In the genomic region with DNA sequence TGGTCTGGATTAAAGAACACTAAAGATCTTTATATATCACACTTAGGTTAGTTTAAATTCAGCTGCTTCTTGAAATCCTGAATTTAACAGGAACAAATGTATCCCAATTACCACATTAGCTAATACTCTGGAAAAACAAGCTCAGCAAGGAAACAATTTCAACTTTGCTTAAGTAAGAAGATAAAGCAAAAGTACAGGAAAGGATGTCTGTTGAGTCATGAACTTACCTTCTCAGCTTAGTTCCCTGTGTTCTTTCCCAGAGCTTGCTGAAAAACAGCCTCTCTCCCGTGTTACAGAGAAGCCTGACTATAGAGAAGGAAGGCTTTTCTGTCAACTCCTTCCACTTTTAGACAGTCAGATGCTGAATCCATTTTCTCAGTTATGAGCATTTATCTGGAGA, we compare ENCODE assay signal across 16 cellular contexts.
DNase-seq lines count a peak whose midpoint lies in the region; FAIRE-seq and TF ChIP-seq lines count a peak whose summit lies in the region.
"Had no signal": no experiment of that assay in that cellular context is flagged by ENCODE, and none has a peak within 500 bp of the region (broad histone marks: within the 10 kb centered on the region; RNA-seq: fewer than 3 reads in every experiment).

No MANE protein-coding gene starts in this region.

- H3K79me2 ChIP-seq in endothelial cell of umbilical vein (ENCODE audit: control insufficient read depth, insufficient read depth, low read length): no peaks in the 10 kb centered on the region

- H3K4me3 Mint-ChIP-seq in T-helper 2 cell treated with Interferon-gamma antibody and Interleukin-4, amounts not matched to agents 5 μg/mL and 100 μg/mL, for 36 hours: no peak overlapping the region
- H3K4me3 Mint-ChIP-seq: CD4-positive, CD25-positive, alpha-beta regulatory T cell had no signal

- peaks cover 3% of the 10 kb centered on the region for H3K4me1 ChIP-seq in endothelial cell of umbilical vein (ENCODE audit: control insufficient read depth, extremely low read depth, insufficient read depth, low read length)
- H3K4me1 ChIP-seq: HAP-1 had no signal

- peak overlapping the region; percentile 37 for H2AFZ ChIP-seq in endothelial cell of umbilical vein (ENCODE audit: low read depth, low read length)

- no peak overlapping the region for H3K27ac ChIP-seq in endothelial cell of umbilical vein (ENCODE audit: insufficient read depth, low read depth, low read length)
- H3K27ac ChIP-seq: BLaER1 treated with 17β-estradiol and CSF1 and Interleukin-3, amounts not matched to agents 10 nM and 100 nM; HL-60 had no signal

- no peak overlapping the region for H3K27ac Mint-ChIP-seq in T-helper 2 cell treated with Interferon-gamma antibody and Interleukin-4, amounts not matched to agents 5 μg/mL and 100 μg/mL, for 36 hours

- H3K4me2 ChIP-seq in endothelial cell of umbilical vein (ENCODE audit: insufficient read depth, low read length): peak overlapping the region; percentile 8
- H3K4me2 ChIP-seq: BLaER1 treated with 17β-estradiol and CSF1 and Interleukin-3, amounts not matched to agents 10 nM and 100 nM had no signal

- POLR2A ChIA-PET in endothelial cell of umbilical vein (lab: Charles Lee): no interaction called here

- TF ChIP-seq POLR2A in endothelial cell of umbilical vein (IDR thresholded peaks at IDR 0.05; ENCODE audit: low read depth, low read length): no peak

- FAIRE-seq in endothelial cell of umbilical vein (lab: Jason Lieb, UNC): peak; percentile 70
- FAIRE-seq: GM19239, H1 had no signal

- no peak overlapping the region for H3K9ac ChIP-seq in endothelial cell of umbilical vein (replicated peaks; ENCODE audit: extremely low read depth, insufficient read depth, low read length)
- H3K9ac ChIP-seq: BLaER1 treated with 17β-estradiol and CSF1 and Interleukin-3, amounts not matched to agents 10 nM and 100 nM had no signal

- H3K9me3 ChIP-seq in endothelial cell of umbilical vein (replicated peaks; ENCODE audit: control insufficient read depth, insufficient read depth, low read length): no peaks in the 10 kb centered on the region
- H3K9me3 ChIP-seq: HAP-1 had no signal

- H3K4me1 Mint-ChIP-seq in T-helper 2 cell treated with Interferon-gamma antibody and Interleukin-4, amounts not matched to agents 5 μg/mL and 100 μg/mL, for 36 hours (ENCODE audit: low read depth): no peaks in the 10 kb centered on the region
- H3K4me1 Mint-ChIP-seq: CD4-positive, CD25-positive, alpha-beta regulatory T cell had no signal

- H3K36me3 ChIP-seq in endothelial cell of umbilical vein (ENCODE audit: control insufficient read depth in 2 of 2, extremely low read depth in 1 of 2, insufficient read depth in 2 of 2, low read length in 2 of 2): no peaks in the 10 kb centered on the region
- H3K36me3 ChIP-seq: BLaER1 treated with 17β-estradiol and CSF1 and Interleukin-3, amounts not matched to agents 10 nM and 100 nM; HAP-1 had no signal

- H3K9me1 ChIP-seq in endothelial cell of umbilical vein (replicated peaks; ENCODE audit: control insufficient read depth, extremely low read depth, insufficient read depth, low read length): no peaks in the 10 kb centered on the region

- H4K20me1 ChIP-seq in endothelial cell of umbilical vein (replicated peaks; ENCODE audit: control insufficient read depth, extremely low read depth, insufficient read depth, low read length): no peaks in the 10 kb centered on the region
- H4K20me1 ChIP-seq: BLaER1 treated with 17β-estradiol and CSF1 and Interleukin-3, amounts not matched to agents 10 nM and 100 nM had no signal

- no peak for TF ChIP-seq CTCF in LNCaP clone FGC (IDR thresholded peaks at IDR 0.05; ENCODE audit: control insufficient read depth, extremely low read depth, insufficient read depth)
- no peak for TF ChIP-seq CTCF in endothelial cell of umbilical vein (IDR thresholded peaks at IDR 0.05; ENCODE audit: extremely low read depth in 1 of 2, insufficient read depth in 1 of 2, low read depth in 1 of 2, low read length in 2 of 2)

- no peaks in the 10 kb centered on the region for H3K27me3 Mint-ChIP-seq in T-helper 2 cell treated with Interferon-gamma antibody and Interleukin-4, amounts not matched to agents 5 μg/mL and 100 μg/mL, for 36 hours (ENCODE audit: low read depth)

- BruUV-seq in endothelial cell of umbilical vein (replicated peaks; lab: Mats Ljungman, UMichigan): no TSS peak

- intact Hi-C loops in endothelial cell of umbilical vein (cut with micrococcal nuclease): no loop called here

- H3K36me3 Mint-ChIP-seq in T-helper 2 cell treated with Interferon-gamma antibody and Interleukin-4, amounts not matched to agents 5 μg/mL and 100 μg/mL, for 36 hours (ENCODE audit: low read depth): no peaks in the 10 kb centered on the region
- H3K36me3 Mint-ChIP-seq: CD4-positive, CD25-positive, alpha-beta regulatory T cell had no signal

- peaks cover 7% of the 10 kb centered on the region for H3K9me3 Mint-ChIP-seq in T-helper 2 cell treated with Interferon-gamma antibody and Interleukin-4, amounts not matched to agents 5 μg/mL and 100 μg/mL, for 36 hours

- CTCF ChIA-PET in endothelial cell of umbilical vein (lab: Charles Lee): interaction anchor here (0.9 to 2.0 kb wide), 5 partner anchors 10 to 962 kb away, joined by 3 to 6 read pairs (median 5); no protein-coding TSS in a partner anchor

- H3K4me3 ChIP-seq in LNCaP clone FGC (ENCODE audit: low read depth, low read length) (no peak overlapping the region), endothelial cell of umbilical vein (replicated peaks in 1 of 3; ENCODE audit: insufficient read depth in 1 of 3, low read depth in 1 of 3, low read length in 3 of 3) (no peak overlapping the region)
- H3K4me3 ChIP-seq: BLaER1 treated with 17β-estradiol and CSF1 and Interleukin-3, amounts not matched to agents 10 nM and 100 nM; HAP-1 had no signal

- no peaks in the 10 kb centered on the region for H3K27me3 ChIP-seq in endothelial cell of umbilical vein (ENCODE audit: control insufficient read depth in 2 of 2, insufficient read depth in 2 of 2, low read length in 2 of 2)
- H3K27me3 ChIP-seq: BLaER1 treated with 17β-estradiol and CSF1 and Interleukin-3, amounts not matched to agents 10 nM and 100 nM had no signal

- dilution Hi-C loops in endothelial cell of umbilical vein (cut with MboI; ENCODE audit: extremely low pct_ligation_motif_present, low sequenced_read_pairs): no loop called here

- DNase-seq in LNCaP clone FGC (ENCODE audit: low read depth) (peak; percentile 13), amniotic epithelial cell (ENCODE audit: low read depth) (peak; percentile 39), endothelial cell of umbilical vein (ENCODE audit: low read depth, low spot score) (peak; percentile 54), iris pigment epithelial cell (ENCODE audit: low read depth) (peak; percentile 20), SIG-M5 (lab: John Stamatoyannopoulos, UW) (no peak), NOMO-1 (lab: John Stamatoyannopoulos, UW; ENCODE audit: unreplicated experiment in 2 of 2) (no peak)
- no peak for DNase-seq in T-helper 2 cell treated with Interferon-gamma antibody and Interleukin-4, amounts not matched to agents 5 μg/mL and 100 μg/mL, for 36 hours (ENCODE audit: low spot score)
- DNase-seq: 8988T; CD4-positive, CD25-positive, alpha-beta regulatory T cell; DMS53; GF-D8 had no signal

TF ChIP-seq in endothelial cell of umbilical vein, 7 proteins besides CTCF, POLR2A, EP300 and RAD21:
- no peak for TF ChIP-seq EZH2 (IDR thresholded peaks at IDR 0.05; ENCODE audit: borderline replicate concordance, low read depth, low read length, severe bottlenecking)
- TF ChIP-seq MYC (IDR thresholded peaks at IDR 0.05; ENCODE audit: low read depth, low read length): no peak
- no peak for TF ChIP-seq GATA2 (IDR thresholded peaks at IDR 0.05; ENCODE audit: insufficient read depth, insufficient read length, low read depth, low read length)
- TF ChIP-seq, protein P1, sequence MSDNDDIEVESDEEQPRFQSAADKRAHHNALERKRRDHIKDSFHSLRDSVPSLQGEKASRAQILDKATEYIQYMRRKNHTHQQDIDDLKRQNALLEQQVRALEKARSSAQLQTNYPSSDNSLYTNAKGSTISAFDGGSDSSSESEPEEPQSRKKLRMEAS (IDR thresholded peaks at IDR 0.05; ENCODE audit: insufficient read depth, insufficient read length): no peak
- TF ChIP-seq JUN (IDR thresholded peaks at IDR 0.05; ENCODE audit: borderline replicate concordance, insufficient read depth, insufficient read length, low read depth): no peak
- no peak for TF ChIP-seq POLR2AphosphoS5 (IDR thresholded peaks at IDR 0.05; ENCODE audit: insufficient read depth, low read depth, low read length)
- no peak for TF ChIP-seq FOS (IDR thresholded peaks at IDR 0.05; ENCODE audit: borderline replicate concordance, insufficient read depth, low read length)

Comparison
In these comparisons a context has a peak if more than half of its experiments do, and no peak if none do; other contexts are left out.
1. DNase-seq: peak in LNCaP clone FGC (single experiment), amniotic epithelial cell (single experiment), endothelial cell of umbilical vein (single experiment) and iris pigment epithelial cell (single experiment); none in T-helper 2 cell treated with Interferon-gamma antibody and Interleukin-4, amounts not matched to agents 5 μg/mL and 100 μg/mL, for 36 hours (single experiment), SIG-M5 (single experiment) and NOMO-1 (0 of 2).